In genomic region chr1:15738416-15739113, GRCh38 we compare ENCODE assay signal across 30 cellular contexts. TPM values are rescaled to one million over a fixed set of nuclear protein-coding genes. Genes with fewer than 3 reads are reported as not detected.
A peak's percentile ranks its signal among the peaks of the same experiment; 100 is the strongest.
DNase-seq lines count a peak whose midpoint lies in the region; ATAC-seq and TF ChIP-seq lines count a peak whose summit lies in the region.
"Had no signal": no experiment of that assay in that cellular context is flagged by ENCODE, and none has a peak within 500 bp of the region (broad histone marks: within the 10 kb centered on the region; RNA-seq: fewer than 3 reads in every experiment).

No MANE protein-coding gene starts in this region.

- no peaks in the 10 kb centered on the region for H3K27me3 ChIP-seq in left ventricle myocardium inferior (ENCODE audit: low read depth)
- H3K27me3 ChIP-seq in tibial nerve, result no peaks in the 10 kb centered on the region
- H3K27me3 ChIP-seq: heart right ventricle, pancreas, stomach had no signal

- H3K4me1 ChIP-seq in left ventricle myocardium inferior, result peaks cover 63% of the 10 kb centered on the region
- H3K4me1 ChIP-seq in tibial nerve, result peaks cover 0 to 45% (median 14%) of the 10 kb centered on the region in 4 donors

- H3K9me3 ChIP-seq in left ventricle myocardium inferior (replicated peaks), result no peaks in the 10 kb centered on the region
- H3K9me3 ChIP-seq in tibial nerve, result no peaks in the 10 kb centered on the region
- H3K9me3 ChIP-seq: Caco-2, heart right ventricle, pancreas, stomach had no signal

- DNase-seq in left ventricle myocardium inferior (no peak), left ventricle myocardium superior (no peak), myocyte (ENCODE audit: low read depth) (peak; percentile 92), tibial nerve (ENCODE audit: low spot score in 2 of 2) (no peak), NCI-H446 treated with DMSO at 0.1 percent for 48 hours (lab: John Stamatoyannopoulos, UW) (no peak)
- DNase-seq: AML-193; anterior cingulate cortex; Caco-2; caudate nucleus; DMS79 treated with DMSO at 0.1 percent for 48 hours; heart right ventricle; left cardiac atrium; MV-4-11; NCI-H2171; NCI-H524 treated with DMSO at 0.1 percent for 48 hours; stimulated activated CD4-positive, alpha-beta T cell treated with anti-CD3 and anti-CD28 coated beads, Interleukin-4, amount 100 ng/mL, for 4 hours; stomach; T-helper 9 cell had no signal

- intact Hi-C loops in left ventricle myocardium inferior (cut with micrococcal nuclease) (no loop called here), left ventricle myocardium superior (cut with micrococcal nuclease) (no loop called here)

- TF ChIP-seq CTCF in left ventricle myocardium inferior (IDR thresholded peaks at IDR 0.05; ENCODE audit: borderline replicate concordance) (no peak), tibial nerve (IDR thresholded peaks at IDR 0.05) (no peak)

- ATAC-seq in left ventricle myocardium superior (no peak), SK-N-SH treated with all-trans-retinoic acid at 6 μM for 48 hours (no peak; the same call in 2 of the 3 replicates), GM18867 (IDR thresholded peaks at IDR 0.05; ENCODE audit: unreplicated experiment) (no peak), GM19328 (IDR thresholded peaks at IDR 0.05; ENCODE audit: unreplicated experiment) (no peak)
- ATAC-seq: activated naive CD4-positive, alpha-beta T cell treated with anti-CD3 and anti-CD28 coated beads, Interleukin-2, amount 50 U/mL, for 72 hours; heart right ventricle; left cardiac atrium; pancreas; right cardiac atrium; WTC11 had no signal

- H3K27ac ChIP-seq in left ventricle myocardium inferior (replicated peaks) (peak overlapping the region; percentile 95), tibial nerve (peak overlapping the region in 3 of 4 donors; percentile 53 to 82 (median 71))
- H3K27ac ChIP-seq: epithelial cell of prostate had no signal

- peak overlapping the region; percentile 64 for H3K4me3 ChIP-seq in left ventricle myocardium inferior
- H3K4me3 ChIP-seq in tibial nerve, result no peak overlapping the region
- H3K4me3 ChIP-seq: pancreas, stomach had no signal

- WGBS in tibial nerve, 2 donors, result 85 to 89% methylated on average over 8 to 14 of the region's 15 CpGs

- TF ChIP-seq EP300 in tibial nerve (IDR thresholded peaks at IDR 0.05), result no peak

- no peak for TF ChIP-seq POLR2A in tibial nerve (IDR thresholded peaks at IDR 0.05)

- H3K36me3 ChIP-seq in left ventricle myocardium inferior (peaks cover 14% of the 10 kb centered on the region), tibial nerve (peaks cover 0 to 48% (median 8%) of the 10 kb centered on the region in 3 donors)

TF ChIP-seq in SK-N-SH treated with all-trans-retinoic acid at 6 μM for 48 hours, 23 proteins besides CTCF, POLR2A, EP300 and RAD21:
- TF ChIP-seq SNAI2 (CRISPR knock-in tag; IDR thresholded peaks at IDR 0.05) (no peak), GLIS3 (CRISPR knock-in tag; IDR thresholded peaks at IDR 0.05) (no peak), OSR1 (CRISPR knock-in tag; IDR thresholded peaks at IDR 0.05) (no peak), ISL1 (CRISPR knock-in tag; IDR thresholded peaks at IDR 0.05) (no peak), ZFP3 (CRISPR knock-in tag; IDR thresholded peaks at IDR 0.05) (no peak), TCF4 (CRISPR knock-in tag; IDR thresholded peaks at IDR 0.05; ENCODE audit: borderline replicate concordance) (peak; percentile 75; the same call in 1 of the 2 replicates)
- TF ChIP-seq, protein P1, sequence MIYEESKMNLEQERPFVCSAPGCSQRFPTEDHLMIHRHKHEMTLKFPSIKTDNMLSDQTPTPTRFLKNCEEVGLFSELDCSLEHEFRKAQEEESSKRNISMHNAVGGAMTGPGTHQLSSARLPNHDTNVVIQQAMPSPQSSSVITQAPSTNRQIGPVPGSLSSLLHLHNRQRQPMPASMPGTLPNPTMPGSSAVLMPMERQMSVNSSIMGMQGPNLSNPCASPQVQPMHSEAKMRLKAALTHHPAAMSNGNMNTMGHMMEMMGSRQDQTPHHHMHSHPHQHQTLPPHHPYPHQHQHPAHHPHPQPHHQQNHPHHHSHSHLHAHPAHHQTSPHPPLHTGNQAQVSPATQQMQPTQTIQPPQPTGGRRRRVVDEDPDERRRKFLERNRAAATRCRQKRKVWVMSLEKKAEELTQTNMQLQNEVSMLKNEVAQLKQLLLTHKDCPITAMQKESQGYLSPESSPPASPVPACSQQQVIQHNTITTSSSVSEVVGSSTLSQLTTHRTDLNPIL (CRISPR knock-in tag; IDR thresholded peaks at IDR 0.05; ENCODE audit: low read depth), result no peak
TF ChIP-seq in SK-N-SH treated with all-trans-retinoic acid at 6 μM for 48 hours: peak in this region for 1.

RNA-seq across cellular contexts. Expression of gene SLC25A34, which starts 2.5 kb away (rescaled TPM):
- total RNA-seq in left ventricle myocardium inferior (34.0 TPM), left ventricle myocardium superior (52.8 TPM), myocyte (5.2 and 13.0 TPM in 2 replicates), tibial nerve (10 to 100 TPM in 1 of 4 donors, 1 to 10 TPM in 3; 2.8 to 23.7 (median 3.3) TPM)
- polyA plus RNA-seq in myocyte (2012), result 3.2 TPM
- total RNA-seq: A172 had no signal

RNA-seq across cellular contexts. Expression of gene TMEM82, which starts 3.7 kb away (rescaled TPM):
- total RNA-seq in left ventricle myocardium inferior (not detected), left ventricle myocardium superior (not detected), myocyte (not detected in 2 replicates), tibial nerve (not detected)
- not detected for polyA plus RNA-seq in myocyte (2012)
- total RNA-seq: A172; activated naive CD4-positive, alpha-beta T cell treated with anti-CD3 and anti-CD28 coated beads, Interleukin-2, amount 50 U/mL, for 72 hours; activated T-helper 2 cell treated with anti-CD3 and anti-CD28 coated beads, Interferon-gamma antibody, Interleukin-2, Interleukin-4, amounts not matched to agents 10 μg/mL and 5 μg/mL and 100 μg/mL, durations not matched to agents 14 hours and 24 hours and 36 hours; fibroblast of villous mesenchyme; H4; heart right ventricle; left cardiac atrium; pancreas; right cardiac atrium had no signal
- polyA plus RNA-seq: heart right ventricle, pancreas, right cardiac atrium had no signal

RNA-seq across cellular contexts. Expression of gene FBLIM1, which starts 20.0 kb away (rescaled TPM):
- total RNA-seq in left ventricle myocardium inferior (89.1 TPM), left ventricle myocardium superior (100 TPM), myocyte (38.8 and 103 TPM in 2 replicates), tibial nerve (10 to 100 TPM; 33.3 to 46.5 (median 44.1) TPM)
- 33.0 TPM for polyA plus RNA-seq in myocyte (2012)
- total RNA-seq: activated T-helper 2 cell treated with anti-CD3 and anti-CD28 coated beads, Interferon-gamma antibody, Interleukin-2, Interleukin-4, amounts not matched to agents 10 μg/mL and 5 μg/mL and 100 μg/mL, durations not matched to agents 14 hours and 24 hours and 36 hours had no signal

RNA-seq across cellular contexts. Expression of gene PLEKHM2, which starts 54.4 kb away (rescaled TPM):
- total RNA-seq in left ventricle myocardium inferior, result 90.3 TPM
- total RNA-seq in left ventricle myocardium superior, result 95.2 TPM
- total RNA-seq in myocyte, result 80.3 and 90.4 TPM in 2 replicates
- 86.9 TPM for polyA plus RNA-seq in myocyte (2012)
- total RNA-seq in tibial nerve, result 10 to 100 TPM; 54.0 to 80.4 (median 57.1) TPM
